In the genomic region with DNA sequence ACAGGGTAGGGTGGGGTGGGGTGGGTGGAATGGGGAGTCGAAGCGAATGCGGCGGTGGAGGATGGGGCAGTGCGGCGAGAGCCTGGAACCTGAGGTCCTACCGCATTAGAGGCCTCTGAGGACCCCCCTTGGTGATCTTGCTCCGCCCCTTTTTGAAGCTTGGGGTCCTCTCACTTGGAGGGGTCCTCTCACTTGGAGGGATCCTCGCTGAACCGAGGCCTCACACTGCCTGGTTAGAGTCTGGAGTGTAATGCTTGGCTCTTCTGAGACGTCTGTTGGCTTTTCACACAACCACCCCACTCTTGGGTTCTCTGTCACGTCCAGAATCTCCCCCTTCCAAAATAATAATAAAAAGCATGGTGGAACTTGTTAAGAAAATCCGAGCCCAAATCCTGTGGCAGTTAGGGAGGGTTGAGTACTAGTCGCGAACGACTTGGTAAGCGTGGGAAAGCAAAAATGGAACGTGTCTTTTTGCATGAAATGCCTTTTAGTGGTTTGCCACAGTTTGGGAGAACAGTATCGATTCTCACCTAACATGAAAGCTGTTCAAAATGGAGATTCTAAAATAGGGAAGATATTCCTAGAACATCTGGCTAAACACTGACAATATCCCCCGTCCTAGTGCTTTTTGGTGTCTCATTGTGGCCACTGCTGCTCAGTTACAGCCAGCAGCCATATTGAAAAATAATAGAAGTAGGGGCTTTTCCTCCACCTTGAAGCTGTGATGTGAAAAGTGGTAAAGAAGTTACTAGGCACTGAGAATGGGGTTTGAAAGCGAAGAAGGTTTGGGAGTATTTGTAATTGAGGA, we compare ENCODE assay signal across 8 cellular contexts. TPM values are rescaled to one million over a fixed set of nuclear protein-coding genes. Genes with fewer than 3 reads are reported as not detected.
DNase-seq lines count a peak whose midpoint lies in the region; TF ChIP-seq lines count a peak whose summit lies in the region.

No MANE protein-coding gene starts in this region.

- peak overlapping the region; percentile 82 for H3K9ac ChIP-seq in KMS-11

- H3K27me3 Mint-ChIP-seq in mesothelial cell of epicardium (ENCODE audit: low read depth) = no peaks in the 10 kb centered on the region

- peak overlapping the region; percentile 100 for H3K27ac Mint-ChIP-seq in mesothelial cell of epicardium

- peaks cover 26% of the 10 kb centered on the region for H3K4me1 Mint-ChIP-seq in mesothelial cell of epicardium

- H3K79me2 ChIP-seq in KMS-11 (ENCODE audit: insufficient read depth, low read depth) = peaks cover 53% of the 10 kb centered on the region

- peak overlapping the region; percentile 7; the same call in 1 of the 2 replicates for H2AFZ ChIP-seq in KMS-11 (ENCODE audit: low read depth)

- peaks cover 2% of the 10 kb centered on the region for H3K36me3 ChIP-seq in GM06990 (ENCODE audit: control insufficient read depth, insufficient read depth, low read length)
- H3K36me3 ChIP-seq in KMS-11 (ENCODE audit: insufficient read depth) = no peaks in the 10 kb centered on the region
- H3K36me3 ChIP-seq in brain microvascular endothelial cell (replicated peaks) = peaks cover 5% of the 10 kb centered on the region
- peaks cover 0 to 19% of the 10 kb centered on the region in 2 donors for H3K36me3 ChIP-seq in vagina

- peaks cover 9% of the 10 kb centered on the region for H3K36me3 Mint-ChIP-seq in mesothelial cell of epicardium

- DNase-seq in GM06990 (ENCODE audit: extremely low read depth, insufficient read length) = peak; percentile 16
- no peak for DNase-seq in brain microvascular endothelial cell
- no peak for DNase-seq in mesothelial cell of epicardium (ENCODE audit: low spot score in 2 of 2, unreplicated experiment in 2 of 2)
- DNase-seq in vagina (ENCODE audit: extremely low spot score in 2 of 2) = no peak
- no peak for DNase-seq in SHP77 (lab: John Stamatoyannopoulos, UW)
- no peak for DNase-seq in hippocampal formation (lab: John Stamatoyannopoulos, UW)
- no peak for DNase-seq in NCI-H146 (lab: John Stamatoyannopoulos, UW)

- no peaks in the 10 kb centered on the region for H3K9me3 Mint-ChIP-seq in mesothelial cell of epicardium

- no peaks in the 10 kb centered on the region for H3K9me3 ChIP-seq in vagina

- peak overlapping the region; percentile 93 for H3K4me2 ChIP-seq in KMS-11

- H3K27ac ChIP-seq in KMS-11 (peak overlapping the region; percentile 94), brain microvascular endothelial cell (peak overlapping the region; percentile 98), vagina (peak overlapping the region; percentile 96)

- H3K4me1 ChIP-seq in KMS-11 (ENCODE audit: low read depth, poor library complexity, severe bottlenecking) = peaks cover 23% of the 10 kb centered on the region
- peaks cover 22% of the 10 kb centered on the region for H3K4me1 ChIP-seq in vagina

- H3K4me3 ChIP-seq in GM06990 (replicated peaks; ENCODE audit: low read depth, low read length) = peak overlapping the region; percentile 79
- no peak overlapping the region for H3K4me3 ChIP-seq in KMS-11 (IDR thresholded peaks at IDR 0.05; ENCODE audit: insufficient read depth, low read depth, low read length)
- peak overlapping the region; percentile 96 for H3K4me3 ChIP-seq in brain microvascular endothelial cell (ENCODE audit: low read depth, low read length)
- H3K4me3 ChIP-seq in vagina = peak overlapping the region; percentile 65 to 85

- intact Hi-C loops in vagina (cut with DNase I) = loop anchor here (1.0 kb wide), 2 partner anchors 70 to 140 kb away; partner anchors contain the start of gene EP300

- no peak for TF ChIP-seq POLR2A in vagina (IDR thresholded peaks at IDR 0.05)

- peak overlapping the region; percentile 100 for H3K4me3 Mint-ChIP-seq in mesothelial cell of epicardium

- H3K27me3 ChIP-seq in GM06990 (replicated peaks; ENCODE audit: control insufficient read depth, insufficient read depth, low read length) = no peaks in the 10 kb centered on the region
- no peaks in the 10 kb centered on the region for H3K27me3 ChIP-seq in KMS-11 (ENCODE audit: insufficient read depth, low read depth)
- H3K27me3 ChIP-seq in brain microvascular endothelial cell (replicated peaks) = no peaks in the 10 kb centered on the region
- H3K27me3 ChIP-seq in vagina = no peaks in the 10 kb centered on the region

- no peaks in the 10 kb centered on the region for H4K20me1 ChIP-seq in KMS-11 (ENCODE audit: insufficient read depth)

- in situ Hi-C loops in brain microvascular endothelial cell (cut with HindIII; ENCODE audit: low pct_ligation_motif_present, low sequenced_read_pairs) = no loop called here

- TF ChIP-seq CTCF in GM06990 (IDR thresholded peaks at IDR 0.05; ENCODE audit: insufficient read depth, low read length, poor library complexity, severe bottlenecking) = no peak
- TF ChIP-seq CTCF in KMS-11 (conservative IDR thresholded peaks at IDR 0.05; ENCODE audit: low read depth, low read length) = no peak
- no peak for TF ChIP-seq CTCF in brain microvascular endothelial cell (IDR thresholded peaks at IDR 0.05; ENCODE audit: low read depth, low read length, missing control alignments)
- TF ChIP-seq CTCF in mesothelial cell of epicardium (IDR thresholded peaks at IDR 0.05; ENCODE audit: unreplicated experiment) = no peak
- no peak for TF ChIP-seq CTCF in vagina (IDR thresholded peaks at IDR 0.05)

RNA-seq across cellular contexts. Expression of gene RBX1, which starts 0.8 kb away (rescaled TPM):
- total RNA-seq in mesothelial cell of epicardium (56.7 to 60.4 TPM (median 60.1 TPM) in 3 replicates), vagina (54.8 TPM)
